In the genomic region with DNA sequence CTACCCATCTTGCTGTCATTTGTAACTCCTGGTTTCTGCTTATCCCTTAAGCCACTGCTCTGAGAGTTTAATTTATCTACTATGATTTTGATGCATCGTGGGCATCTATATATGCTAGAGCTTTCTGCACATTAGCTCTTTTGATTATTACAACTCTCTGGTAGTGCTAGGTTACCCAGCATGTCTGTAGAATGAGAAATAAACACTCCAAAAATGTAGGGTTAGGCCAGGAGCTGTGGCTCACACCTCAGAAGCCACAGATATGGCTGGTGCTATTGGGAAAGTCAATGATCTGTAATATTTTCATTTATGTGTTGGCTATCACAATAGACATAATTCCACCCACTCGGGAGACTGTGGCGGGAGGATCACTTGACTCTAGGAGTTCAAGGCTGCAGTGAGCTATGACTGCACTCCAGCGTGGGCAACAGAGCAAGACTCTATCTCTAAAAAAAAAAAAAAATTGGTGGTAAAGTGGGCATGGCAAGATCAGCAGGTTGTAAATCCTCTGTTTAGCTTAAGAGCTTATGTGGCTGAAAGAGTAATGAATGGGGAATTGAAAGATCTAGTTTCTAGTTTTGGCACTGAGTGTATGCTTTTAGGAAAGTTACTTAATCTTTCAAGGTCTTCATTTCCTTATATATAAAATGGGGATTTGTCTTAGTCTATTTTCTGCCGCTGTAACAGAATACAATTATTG, we compare ENCODE assay signal across 22 cellular contexts. TPM values are rescaled to one million over a fixed set of nuclear protein-coding genes. Genes with fewer than 3 reads are reported as not detected.
DNase-seq lines count a peak whose midpoint lies in the region; ATAC-seq, FAIRE-seq and TF ChIP-seq lines count a peak whose summit lies in the region.
"Had no signal": no experiment of that assay in that cellular context is flagged by ENCODE, and none has a peak within 500 bp of the region (broad histone marks: within the 10 kb centered on the region; RNA-seq: fewer than 3 reads in every experiment).

No MANE protein-coding gene starts in this region.

- ATAC-seq in GM21717 (IDR thresholded peaks at IDR 0.05; ENCODE audit: unreplicated experiment): peak; percentile 51
- ATAC-seq in stimulated activated naive CD8-positive, alpha-beta T cell treated with anti-CD3 and anti-CD28 coated beads, Interleukin-15, amount 100 ng/mL, for 72 hours: no peak

- FAIRE-seq in GM12892 (lab: Jason Lieb, UNC): no peak
- FAIRE-seq: bronchial epithelial cell, GM19239 had no signal

- no peaks in the 10 kb centered on the region for H3K27me3 Mint-ChIP-seq in activated naive CD8-positive, alpha-beta T cell
- no peaks in the 10 kb centered on the region for H3K27me3 Mint-ChIP-seq in activated naive CD8-positive, alpha-beta T cell treated with anti-CD3 and anti-CD28 coated beads for 36 hours
- no peaks in the 10 kb centered on the region for H3K27me3 Mint-ChIP-seq in stimulated activated naive CD8-positive, alpha-beta T cell treated with anti-CD3 and anti-CD28 coated beads, Interleukin-15, amount 100 ng/mL, for 72 hours
- H3K27me3 Mint-ChIP-seq in osteocyte (ENCODE audit: unreplicated experiment): peaks cover 10% of the 10 kb centered on the region

- H3K4me3 Mint-ChIP-seq in activated naive CD8-positive, alpha-beta T cell: peak overlapping the region; percentile 38
- H3K4me3 Mint-ChIP-seq in activated naive CD8-positive, alpha-beta T cell treated with anti-CD3 and anti-CD28 coated beads for 36 hours: no peak overlapping the region
- peak overlapping the region; percentile 10 to 55 for H3K4me3 Mint-ChIP-seq in stimulated activated naive CD8-positive, alpha-beta T cell treated with anti-CD3 and anti-CD28 coated beads, Interleukin-15, amount 100 ng/mL, for 72 hours
- no peak overlapping the region for H3K4me3 Mint-ChIP-seq in osteocyte (ENCODE audit: unreplicated experiment)
- H3K4me3 Mint-ChIP-seq: nephron progenitor cell had no signal

- H3K27ac Mint-ChIP-seq in activated naive CD8-positive, alpha-beta T cell: peak overlapping the region; percentile 3
- H3K27ac Mint-ChIP-seq in activated naive CD8-positive, alpha-beta T cell treated with anti-CD3 and anti-CD28 coated beads for 36 hours: no peak overlapping the region
- H3K27ac Mint-ChIP-seq in stimulated activated naive CD8-positive, alpha-beta T cell treated with anti-CD3 and anti-CD28 coated beads, Interleukin-15, amount 100 ng/mL, for 72 hours: peak overlapping the region in 1 of 2 donors; percentile 16
- H3K27ac Mint-ChIP-seq in osteocyte (ENCODE audit: unreplicated experiment): no peak overlapping the region
- H3K27ac Mint-ChIP-seq: nephron progenitor cell had no signal

- H3K9me3 ChIP-seq in SJCRH30 (replicated peaks): no peaks in the 10 kb centered on the region
- H3K9me3 ChIP-seq: heart left ventricle had no signal

- H3K36me3 ChIP-seq in SJCRH30: no peaks in the 10 kb centered on the region
- H3K36me3 ChIP-seq: heart left ventricle had no signal

- TF ChIP-seq POLR2A in GM12892 (IDR thresholded peaks at IDR 0.05; ENCODE audit: low read depth, low read length): no peak

- no peaks in the 10 kb centered on the region for H3K9me3 Mint-ChIP-seq in activated naive CD8-positive, alpha-beta T cell (ENCODE audit: low read depth)
- no peaks in the 10 kb centered on the region for H3K9me3 Mint-ChIP-seq in activated naive CD8-positive, alpha-beta T cell treated with anti-CD3 and anti-CD28 coated beads for 36 hours
- peaks cover 0 to 7% of the 10 kb centered on the region in 2 donors for H3K9me3 Mint-ChIP-seq in stimulated activated naive CD8-positive, alpha-beta T cell treated with anti-CD3 and anti-CD28 coated beads, Interleukin-15, amount 100 ng/mL, for 72 hours
- H3K9me3 Mint-ChIP-seq in osteocyte (ENCODE audit: unreplicated experiment): no peaks in the 10 kb centered on the region
- H3K9me3 Mint-ChIP-seq: nephron progenitor cell had no signal

- peak overlapping the region; percentile 43 for H3K4me3 ChIP-seq in SJCRH30
- H3K4me3 ChIP-seq: heart left ventricle had no signal

- H3K36me3 Mint-ChIP-seq in activated naive CD8-positive, alpha-beta T cell: peaks cover 4% of the 10 kb centered on the region
- H3K36me3 Mint-ChIP-seq in activated naive CD8-positive, alpha-beta T cell treated with anti-CD3 and anti-CD28 coated beads for 36 hours: peaks cover 1% of the 10 kb centered on the region
- no peaks in the 10 kb centered on the region for H3K36me3 Mint-ChIP-seq in osteocyte (ENCODE audit: unreplicated experiment)

- H3K4me1 ChIP-seq in SJCRH30: no peaks in the 10 kb centered on the region
- H3K4me1 ChIP-seq: heart left ventricle had no signal

- no peak for TF ChIP-seq CTCF in osteocyte (IDR thresholded peaks at IDR 0.05)

- no peaks in the 10 kb centered on the region for H3K27me3 ChIP-seq in SJCRH30
- H3K27me3 ChIP-seq: heart left ventricle had no signal

- peaks cover 16% of the 10 kb centered on the region for H3K4me1 Mint-ChIP-seq in activated naive CD8-positive, alpha-beta T cell (ENCODE audit: low read depth)
- H3K4me1 Mint-ChIP-seq in activated naive CD8-positive, alpha-beta T cell treated with anti-CD3 and anti-CD28 coated beads for 36 hours: peaks cover 7% of the 10 kb centered on the region
- H3K4me1 Mint-ChIP-seq in stimulated activated naive CD8-positive, alpha-beta T cell treated with anti-CD3 and anti-CD28 coated beads, Interleukin-15, amount 100 ng/mL, for 72 hours: peaks cover 38% of the 10 kb centered on the region
- H3K4me1 Mint-ChIP-seq in osteocyte (ENCODE audit: unreplicated experiment): no peaks in the 10 kb centered on the region
- H3K4me1 Mint-ChIP-seq: nephron progenitor cell had no signal

- no peak for DNase-seq in activated naive CD8-positive, alpha-beta T cell treated with anti-CD3 and anti-CD28 coated beads for 36 hours
- DNase-seq in SJCRH30 (peak in 1 of 2 experiments; percentile 40), GM12892 (ENCODE audit: insufficient read length) (no peak), NCI-H2171 treated with DMSO at 0.1 percent for 48 hours (lab: John Stamatoyannopoulos, UW) (no peak), osteocyte (ENCODE audit: extremely low spot score, unreplicated experiment) (no peak)
- no peak for DNase-seq in stimulated activated naive CD8-positive, alpha-beta T cell treated with anti-CD3 and anti-CD28 coated beads, Interleukin-15, amount 100 ng/mL, for 72 hours
- DNase-seq: effector memory CD4-positive, alpha-beta T cell; GDM1; mammary epithelial cell; NCI-H1436 treated with DMSO at 0.1 percent for 48 hours; NCI-H226; NK-92 treated with Interleukin-12 subunit alpha and Interleukin-12 subunit beta, amount 100 ng/mL, for 24 hours had no signal

- peak overlapping the region; percentile 18; the same call in 1 of the 2 replicates for H3K27ac ChIP-seq in SJCRH30
- H3K27ac ChIP-seq: heart left ventricle had no signal

RNA-seq across cellular contexts. Expression of a gene that starts 6.2 kb away (rescaled TPM):
- 10 to 100 TPM; 12.9 to 16.4 TPM for total RNA-seq in activated naive CD8-positive, alpha-beta T cell treated with anti-CD3 and anti-CD28 coated beads for 36 hours
- 0.05 and 0.08 TPM in 2 replicates for total RNA-seq in SJCRH30 (2014; rRNA removed; shearing (Covaris generic))
- polyA plus RNA-seq in GM12892 (2012; ENCODE audit: missing spikeins): 10.9 TPM
- not detected in 2 replicates for total RNA-seq in osteocyte
- total RNA-seq: bronchial epithelial cell, Calu3, fibroblast of lung, HT1080, mammary epithelial cell, renal cortical epithelial cell had no signal
- polyA plus RNA-seq: fibroblast of lung, mammary epithelial cell had no signal

Comparison
In these comparisons a context has a peak if more than half of its experiments do, and no peak if none do; other contexts are left out.
1. H3K4me3 Mint-ChIP-seq: peak in activated naive CD8-positive, alpha-beta T cell (single experiment) and stimulated activated naive CD8-positive, alpha-beta T cell treated with anti-CD3 and anti-CD28 coated beads, Interleukin-15, amount 100 ng/mL, for 72 hours (2 of 2); none in activated naive CD8-positive, alpha-beta T cell treated with anti-CD3 and anti-CD28 coated beads for 36 hours (single experiment) and osteocyte (single experiment).
2. RNA of a gene that starts 6.2 kb away (total RNA-seq): 12.9 to 16.4 TPM in activated naive CD8-positive, alpha-beta T cell treated with anti-CD3 and anti-CD28 coated beads for 36 hours; 0.05 to 0.08 TPM in SJCRH30 and not detected in osteocyte; every median in the first group is over 10 times any median in the second.